26 cellular contexts compared by ENCODE assay signal in the genomic region with DNA sequence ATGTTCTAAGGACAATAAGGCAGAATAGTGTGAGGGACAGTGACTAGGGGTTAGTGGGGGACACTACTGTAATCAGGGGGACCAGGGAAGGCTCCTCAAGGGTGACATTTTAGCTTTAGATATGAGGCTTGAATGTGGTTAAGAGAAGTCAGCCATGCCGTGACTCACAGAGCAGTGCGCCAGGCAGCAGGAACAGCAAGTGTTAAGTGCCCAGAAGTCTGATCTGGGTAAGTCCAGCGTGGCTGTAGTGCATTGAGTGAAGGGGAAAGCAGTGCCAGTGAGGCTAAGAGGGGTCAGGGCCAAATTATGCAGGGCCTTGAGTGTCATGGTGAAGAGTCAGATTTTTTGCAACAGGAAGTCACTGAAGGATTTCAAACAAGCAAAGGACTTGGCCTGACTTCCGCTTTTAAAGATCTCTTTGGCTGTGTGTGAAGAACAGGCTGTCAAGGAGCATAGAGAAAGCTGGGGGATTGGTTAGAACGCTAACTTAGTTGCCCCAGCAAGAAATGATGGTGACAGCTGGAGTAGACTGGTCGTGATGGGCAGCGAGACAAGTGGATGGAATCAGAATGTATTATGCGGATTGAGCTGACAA. TPM values are rescaled to one million over a fixed set of nuclear protein-coding genes. Genes with fewer than 3 reads are reported as not detected.
A peak's percentile ranks its signal among the peaks of the same experiment; 100 is the strongest.
DNase-seq lines count a peak whose midpoint lies in the region; TF ChIP-seq lines count a peak whose summit lies in the region.
"Had no signal": no experiment of that assay in that cellular context is flagged by ENCODE, and none has a peak within 500 bp of the region (broad histone marks: within the 10 kb centered on the region; RNA-seq: fewer than 3 reads in every experiment).

No MANE protein-coding gene starts in this region.

- no peak overlapping the region for H3K9ac ChIP-seq in BLaER1
- H3K9ac ChIP-seq in Karpas-422 (ENCODE audit: low read length), result peak overlapping the region; percentile 5; the same call in 1 of the 2 replicates
- H3K9ac ChIP-seq in OCI-LY1 (ENCODE audit: low read length), result peak overlapping the region; percentile 61
- H3K9ac ChIP-seq: KMS-11 had no signal

- H3K27ac ChIP-seq in BLaER1 (no peak overlapping the region), Karpas-422 (ENCODE audit: low read length) (peak overlapping the region; percentile 72), OCI-LY1 (ENCODE audit: low read depth, low read length, poor library complexity, severe bottlenecking) (peak overlapping the region; percentile 75), coronary artery (no peak overlapping the region)
- H3K27ac ChIP-seq: esophagus muscularis mucosa, KMS-11 had no signal

- H3K4me2 ChIP-seq in BLaER1 (peak overlapping the region; percentile 32), Karpas-422 (ENCODE audit: low read depth, low read length, poor library complexity, severe bottlenecking) (peak overlapping the region; percentile 23), OCI-LY1 (ENCODE audit: low read length) (peak overlapping the region; percentile 68)
- H3K4me2 ChIP-seq: KMS-11 had no signal

- no peaks in the 10 kb centered on the region for H3K4me1 Mint-ChIP-seq in activated CD4-positive, alpha-beta T cell treated with anti-CD3 and anti-CD28 coated beads, Interleukin-2, amount 10 ng/mL, durations not matched to agents 24 days and 14 days
- H3K4me1 Mint-ChIP-seq: CD4-positive, alpha-beta memory T cell had no signal

- no peaks in the 10 kb centered on the region for H3K9me2 ChIP-seq in Karpas-422 (replicated peaks; ENCODE audit: insufficient read depth, low read length)
- no peaks in the 10 kb centered on the region for H3K9me2 ChIP-seq in OCI-LY1 (ENCODE audit: low read depth, low read length)

- H3K27me3 ChIP-seq in BLaER1, result no peaks in the 10 kb centered on the region
- no peaks in the 10 kb centered on the region for H3K27me3 ChIP-seq in Karpas-422 (ENCODE audit: low read length)
- no peaks in the 10 kb centered on the region for H3K27me3 ChIP-seq in OCI-LY1 (ENCODE audit: insufficient read depth, low read length)

- H3K9me3 Mint-ChIP-seq in activated CD4-positive, alpha-beta T cell treated with anti-CD3 and anti-CD28 coated beads, Interleukin-2, amount 10 ng/mL, durations not matched to agents 24 days and 14 days, result peaks cover 6% of the 10 kb centered on the region

- DNase-seq in Karpas-422 (peak; percentile 80), coronary artery (ENCODE audit: low spot score) (peak; percentile 3), HUDEP-2 (lab: John Stamatoyannopoulos, UW; ENCODE audit: unreplicated experiment in 76 of 76) (no peak), GM20000 (ENCODE audit: low spot score) (no peak)
- DNase-seq in activated CD4-positive, alpha-beta T cell treated with anti-CD3 and anti-CD28 coated beads for 4 hours, result no peak
- no peak for DNase-seq in activated CD4-positive, alpha-beta T cell treated with anti-CD3 and anti-CD28 coated beads, Interleukin-2, amount 10 ng/mL, durations not matched to agents 24 days and 14 days
- DNase-seq: activated CD4-positive, alpha-beta T cell treated with anti-CD3 and anti-CD28 coated beads, Interleukin-2, amount 50 U/mL, for 4 hours; activated naive CD4-positive, alpha-beta T cell; activated T-cell treated with anti-CD3 and anti-CD28 coated beads for 4 hours; amygdala; CD4-positive, alpha-beta memory T cell; DMS153; effector CD4-positive, alpha-beta T cell; midbrain; NCI-H1694; NCI-H2227 treated with DMSO at 0.1 percent for 48 hours; NCI-H82; stimulated activated CD4-positive, alpha-beta T cell treated with anti-CD3 and anti-CD28 coated beads, Interleukin-2, amount 100 ng/mL, for 48 hours; SW 1271 had no signal

- no peak for TF ChIP-seq CTCF in OCI-LY1 (IDR thresholded peaks at IDR 0.05; ENCODE audit: low read length)
- no peak for TF ChIP-seq CTCF in coronary artery (IDR thresholded peaks at IDR 0.05)
- TF ChIP-seq CTCF in GM20000 (IDR thresholded peaks at IDR 0.05; ENCODE audit: extremely low read depth, missing control alignments), result no peak

- H3K27me3 Mint-ChIP-seq in activated CD4-positive, alpha-beta T cell treated with anti-CD3 and anti-CD28 coated beads, Interleukin-2, amount 10 ng/mL, durations not matched to agents 24 days and 14 days, result no peaks in the 10 kb centered on the region

- H3K4me3 Mint-ChIP-seq in activated CD4-positive, alpha-beta T cell treated with anti-CD3 and anti-CD28 coated beads, Interleukin-2, amount 10 ng/mL, durations not matched to agents 24 days and 14 days, result no peak overlapping the region
- H3K4me3 Mint-ChIP-seq: CD4-positive, alpha-beta memory T cell had no signal

- H2AFZ ChIP-seq in Karpas-422 (ENCODE audit: low read length) (no peak overlapping the region), OCI-LY1 (ENCODE audit: low read length) (peak overlapping the region; percentile 92; the same call in 1 of the 2 replicates)

- H3K9me3 ChIP-seq in BLaER1 (peaks cover 12% of the 10 kb centered on the region), Karpas-422 (ENCODE audit: low read length) (no peaks in the 10 kb centered on the region), OCI-LY1 (ENCODE audit: low read length) (peaks cover 3% of the 10 kb centered on the region; the same call in 1 of the 2 replicates)

- H3K27ac Mint-ChIP-seq in activated CD4-positive, alpha-beta T cell treated with anti-CD3 and anti-CD28 coated beads, Interleukin-2, amount 10 ng/mL, durations not matched to agents 24 days and 14 days, result no peak overlapping the region
- H3K27ac Mint-ChIP-seq: CD4-positive, alpha-beta memory T cell had no signal

- no peaks in the 10 kb centered on the region for H3F3A ChIP-seq in OCI-LY1 (ENCODE audit: insufficient read depth, low read length)

- H3K4me1 ChIP-seq in BLaER1 (peaks cover 41% of the 10 kb centered on the region), Karpas-422 (ENCODE audit: low read length) (peaks cover 80% of the 10 kb centered on the region), OCI-LY1 (ENCODE audit: insufficient read depth, low read length, severe bottlenecking) (peaks cover 27% of the 10 kb centered on the region)

- H3K79me2 ChIP-seq in Karpas-422 (ENCODE audit: low read length) (peaks cover 99% of the 10 kb centered on the region), OCI-LY1 (ENCODE audit: insufficient read depth, low read length) (peaks cover 12% of the 10 kb centered on the region; the same call in 1 of the 2 replicates)

- 0 out of 2 replicates have a peak, but pooled peaks cover 16% of the 10 kb centered on the region for H3K36me3 ChIP-seq in BLaER1
- peaks cover 61% of the 10 kb centered on the region for H3K36me3 ChIP-seq in Karpas-422 (ENCODE audit: insufficient read depth, low read length)
- peaks cover 68% of the 10 kb centered on the region for H3K36me3 ChIP-seq in OCI-LY1 (ENCODE audit: insufficient read depth, low read length)
- H3K36me3 ChIP-seq: esophagus muscularis mucosa had no signal

- intact Hi-C loops in activated CD4-positive, alpha-beta T cell treated with anti-CD3 and anti-CD28 coated beads, Interleukin-2, amount 10 ng/mL, durations not matched to agents 24 days and 14 days (cut with micrococcal nuclease), result no loop called here

- H3K4me3 ChIP-seq in BLaER1 (no peak overlapping the region), Karpas-422 (ENCODE audit: low read length) (no peak overlapping the region), OCI-LY1 (ENCODE audit: low read depth, low read length, poor library complexity, severe bottlenecking) (peak overlapping the region; percentile 40), coronary artery (no peak overlapping the region)
- H3K4me3 ChIP-seq: esophagus muscularis mucosa had no signal

- H4K20me1 ChIP-seq in BLaER1 (no peaks in the 10 kb centered on the region), Karpas-422 (ENCODE audit: insufficient read depth, low read depth, low read length) (peaks cover 61% of the 10 kb centered on the region), OCI-LY1 (ENCODE audit: insufficient read depth, low read length) (no peaks in the 10 kb centered on the region)

- H3K36me3 Mint-ChIP-seq in activated CD4-positive, alpha-beta T cell treated with anti-CD3 and anti-CD28 coated beads, Interleukin-2, amount 10 ng/mL, durations not matched to agents 24 days and 14 days (ENCODE audit: low read depth), result no peaks in the 10 kb centered on the region

RNA-seq across cellular contexts. Expression of a gene that starts 16.4 kb away (rescaled TPM):
- total RNA-seq in Karpas-422 (2014; rRNA removed; shearing (Covaris generic); ENCODE audit: low replicate concordance), result 64.5 and 107 TPM in 2 replicates
- 0.26 and 0.36 TPM in 2 replicates for total RNA-seq in activated CD4-positive, alpha-beta T cell treated with anti-CD3 and anti-CD28 coated beads, Interleukin-2, amount 10 ng/mL, durations not matched to agents 24 days and 14 days
- total RNA-seq: left lobe of liver, posterior vena cava, skeletal muscle tissue had no signal

Comparison
In these comparisons a context has a peak if more than half of its experiments do, and no peak if none do; other contexts are left out.
1. H3K27ac ChIP-seq: peak in Karpas-422 (single experiment) and OCI-LY1 (single experiment); none in BLaER1 (single experiment) and coronary artery (0 of 2).
2. DNase-seq: peak in Karpas-422 (single experiment) and coronary artery (single experiment); none in activated CD4-positive, alpha-beta T cell treated with anti-CD3 and anti-CD28 coated beads for 4 hours (0 of 2), HUDEP-2 (0 of 76), activated CD4-positive, alpha-beta T cell treated with anti-CD3 and anti-CD28 coated beads, Interleukin-2, amount 10 ng/mL, durations not matched to agents 24 days and 14 days (single experiment) and GM20000 (single experiment).
3. RNA of a gene that starts 16.4 kb away (total RNA-seq): 64.5 to 107 TPM in Karpas-422; 0.26 to 0.36 TPM in activated CD4-positive, alpha-beta T cell treated with anti-CD3 and anti-CD28 coated beads, Interleukin-2, amount 10 ng/mL, durations not matched to agents 24 days and 14 days; every median in the first group is over 10 times any median in the second.
4. Peak in every context shown above with its lines, with median percentiles within 50 percentile points of each other: H3K4me2 ChIP-seq.